In genomic region chr6:42212442-42212841, GRCh38 we compare ENCODE assay signal across 1 cellular context.
TF ChIP-seq lines count a peak whose summit lies in the region.

No MANE protein-coding gene starts in this region.

TF ChIP-seq in SK-N-SH treated with all-trans-retinoic acid at 6 μM for 48 hours, 23 proteins besides CTCF, POLR2A, EP300 and RAD21 (continued from another document):
- TF ChIP-seq PATZ1 (CRISPR knock-in tag; IDR thresholded peaks at IDR 0.05; ENCODE audit: borderline replicate concordance) (peak; percentile 67; the same call in 1 of the 2 replicates), CREB5 (CRISPR knock-in tag; IDR thresholded peaks at IDR 0.05; ENCODE audit: low read depth) (peak; percentile 31; the same call in 1 of the 2 replicates), ZNF565 (CRISPR knock-in tag; conservative IDR thresholded peaks at IDR 0.05; ENCODE audit: low read depth) (no peak), TSHZ2 (CRISPR knock-in tag; IDR thresholded peaks at IDR 0.05) (no peak), ARNTL (CRISPR knock-in tag; IDR thresholded peaks at IDR 0.05; ENCODE audit: borderline replicate concordance, low read depth) (no peak), OSR1 (CRISPR knock-in tag; IDR thresholded peaks at IDR 0.05) (no peak), CSDC2 (CRISPR knock-in tag; IDR thresholded peaks at IDR 0.05) (no peak), ESRRG (CRISPR knock-in tag; IDR thresholded peaks at IDR 0.05) (no peak), ZFP30 (CRISPR knock-in tag; IDR thresholded peaks at IDR 0.05) (no peak), ISL1 (CRISPR knock-in tag; IDR thresholded peaks at IDR 0.05) (peak; percentile 99), GLIS3 (CRISPR knock-in tag; IDR thresholded peaks at IDR 0.05) (no peak), PPARA (CRISPR knock-in tag; IDR thresholded peaks at IDR 0.05; ENCODE audit: borderline replicate concordance) (no peak), ZFP3 (CRISPR knock-in tag; IDR thresholded peaks at IDR 0.05) (no peak), TOX (CRISPR knock-in tag; IDR thresholded peaks at IDR 0.05; ENCODE audit: borderline replicate concordance) (no peak), SNAI2 (CRISPR knock-in tag; IDR thresholded peaks at IDR 0.05) (0 out of 2 replicates have a peak, but pooled peaks have one; percentile 7), BACH2 (CRISPR knock-in tag; IDR thresholded peaks at IDR 0.05; ENCODE audit: borderline replicate concordance) (no peak), POU6F1 (CRISPR knock-in tag; IDR thresholded peaks at IDR 0.05; ENCODE audit: borderline replicate concordance, low read depth) (no peak), ZNF8 (CRISPR knock-in tag; IDR thresholded peaks at IDR 0.05) (no peak), TCF4 (CRISPR knock-in tag; IDR thresholded peaks at IDR 0.05; ENCODE audit: borderline replicate concordance) (no peak)
